Comparison of ENCODE assay signal across 25 cellular contexts in the genomic region with DNA sequence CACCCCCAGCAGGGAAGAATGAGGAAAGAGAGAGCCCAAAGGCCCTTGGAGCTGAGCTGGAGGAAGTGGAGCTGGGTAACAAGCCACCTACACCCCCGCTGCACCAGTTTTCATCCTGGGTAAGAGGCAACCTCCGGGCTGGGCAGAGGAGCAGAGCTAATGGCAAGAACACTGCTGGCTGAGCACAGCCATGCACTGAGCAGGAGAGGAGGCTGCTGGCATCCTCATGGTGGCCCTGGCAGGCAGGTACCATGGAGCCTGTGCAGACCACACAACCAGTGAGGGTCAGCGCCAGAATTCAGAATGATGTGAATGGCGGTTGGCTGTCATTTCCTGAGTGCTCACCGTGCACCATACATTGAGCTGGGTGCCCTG. TPM values are rescaled to one million over a fixed set of nuclear protein-coding genes. Genes with fewer than 3 reads are reported as not detected.
"Had no signal": no experiment of that assay in that cellular context is flagged by ENCODE, and none has a peak within 500 bp of the region (broad histone marks: within the 10 kb centered on the region; RNA-seq: fewer than 3 reads in every experiment).

No MANE protein-coding gene starts in this region.

- DNase-seq: dermis blood vessel endothelial cell; effector memory CD4-positive, alpha-beta T cell; foreskin keratinocyte; heart left ventricle; kidney; natural killer cell; right lobe of liver; stimulated activated CD4-positive, alpha-beta T cell treated with anti-CD3 and anti-CD28 coated beads, Interleukin-12 subunit alpha, Interleukin-12 subunit beta, amount 100 ng/mL, for 4 hours; stimulated activated CD4-positive, alpha-beta T cell treated with anti-CD3 and anti-CD28 coated beads, Interleukin-1b, Interleukin-23, amount 100 ng/mL, for 48 hours; stimulated activated CD4-positive, alpha-beta T cell treated with anti-CD3 and anti-CD28 coated beads, Interleukin-4, amount 100 ng/mL, for 1 hour; stimulated activated naive CD4-positive, alpha-beta T cell treated with Interleukin-2 at 50 U/mL for 16 hours; trophoblast cell had no signal

- H3K4me1 ChIP-seq: esophagus muscularis mucosa, foreskin keratinocyte, gastroesophageal sphincter, heart left ventricle, right lobe of liver had no signal

- H3K27me3 ChIP-seq: esophagus muscularis mucosa, foreskin keratinocyte, gastroesophageal sphincter, heart left ventricle, hepatocyte, neutrophil, pancreas, right lobe of liver, suprapubic skin had no signal

- H3K27ac ChIP-seq: coronary artery, esophagus muscularis mucosa, foreskin keratinocyte, gastroesophageal sphincter, heart left ventricle, hepatocyte, neutrophil, pancreas, right lobe of liver, suprapubic skin had no signal

- H3K4me3 ChIP-seq: coronary artery, esophagus muscularis mucosa, gastroesophageal sphincter, heart left ventricle, hepatocyte, lung, pancreas, right lobe of liver, smooth muscle cell, suprapubic skin had no signal

- H3K9me3 ChIP-seq: esophagus muscularis mucosa, gastroesophageal sphincter, heart left ventricle, neutrophil, pancreas, right lobe of liver, suprapubic skin had no signal

- H3K36me3 ChIP-seq: neutrophil, right lobe of liver, suprapubic skin had no signal

- ATAC-seq: foreskin keratinocyte; gastroesophageal sphincter; heart left ventricle; left lobe of liver; natural killer cell; pancreas; stimulated activated effector memory CD8-positive, alpha-beta T cell treated with anti-CD3 and anti-CD28 coated beads, Interleukin-12 subunit alpha, Interleukin-12 subunit beta, amount 100 ng/mL, for 72 hours had no signal

- FAIRE-seq: endothelial cell of umbilical vein, kidney, pancreas had no signal

RNA-seq across cellular contexts. Expression of gene PLEKHH1, which starts 29.7 kb away (rescaled TPM):
- total RNA-seq: mononuclear cell, natural killer cell had no signal
